Comparison of ENCODE assay signal across 1 cellular context in genomic region chr3:176939022-176939817, GRCh38.
A peak's percentile ranks its signal among the peaks of the same experiment; 100 is the strongest.
TF ChIP-seq lines count a peak whose summit lies in the region.

No MANE protein-coding gene starts in this region.

TF ChIP-seq in H1, 55 proteins besides CTCF, POLR2A, EP300 and RAD21 (continued from another document):
- TF ChIP-seq CHD7 (IDR thresholded peaks at IDR 0.05; ENCODE audit: insufficient replicate concordance, low read length): peak; percentile 19
- TF ChIP-seq SUZ12 (IDR thresholded peaks at IDR 0.05; ENCODE audit: low read length): no peak
- peak; percentile 94 for TF ChIP-seq CEBPB (IDR thresholded peaks at IDR 0.05; ENCODE audit: low read depth, low read length)
